In genomic region chr4:169523796-169524195, GRCh38 we compare ENCODE assay signal across 1 cellular context.
A peak's percentile ranks its signal among the peaks of the same experiment; 100 is the strongest.
TF ChIP-seq lines count a peak whose summit lies in the region.

No MANE protein-coding gene starts in this region.

TF ChIP-seq in K562, 482 proteins besides CTCF, POLR2A, EP300 and RAD21 (continued from another document):
- TF ChIP-seq THRB (CRISPR knock-in tag; conservative IDR thresholded peaks at IDR 0.05), result no peak
- peak; percentile 48; the same call in 1 of the 2 replicates for TF ChIP-seq MAFF (IDR thresholded peaks at IDR 0.05; ENCODE audit: low read length)
- no peak for TF ChIP-seq NFXL1 (CRISPR knock-in tag; IDR thresholded peaks at IDR 0.05)
- peak; percentile 68 for TF ChIP-seq C11orf30 (IDR thresholded peaks at IDR 0.05; ENCODE audit: low read depth)
- TF ChIP-seq SETDB1 (IDR thresholded peaks at IDR 0.05; ENCODE audit: low read length), result no peak
- TF ChIP-seq ZNF3 (CRISPR knock-in tag; IDR thresholded peaks at IDR 0.05), result no peak
- no peak for TF ChIP-seq HMG20B (CRISPR knock-in tag; IDR thresholded peaks at IDR 0.05)
